8 cellular contexts compared by ENCODE assay signal in genomic region chr13:50124536-50125305, GRCh38.
DNase-seq lines count a peak whose midpoint lies in the region; ATAC-seq and TF ChIP-seq lines count a peak whose summit lies in the region.

No MANE protein-coding gene starts in this region.

- H3K27me3 Mint-ChIP-seq in endodermal cell (ENCODE audit: insufficient read depth) = peaks cover 83% of the 10 kb centered on the region

- peak overlapping the region; percentile 61 for H3K4me3 Mint-ChIP-seq in endodermal cell
- H3K4me3 Mint-ChIP-seq in stimulated activated effector memory CD8-positive, alpha-beta T cell treated with anti-CD3 and anti-CD28 coated beads, Interleukin-12 subunit alpha, Interleukin-12 subunit beta, amount 100 ng/mL, for 72 hours = peak overlapping the region; percentile 81

- H3K36me3 ChIP-seq in endodermal cell (ENCODE audit: control insufficient read depth, insufficient read depth, low read length) (no peaks in the 10 kb centered on the region), muscle layer of colon (ENCODE audit: insufficient read depth, low read length) (no peaks in the 10 kb centered on the region)

- H3K27ac ChIP-seq in endodermal cell (ENCODE audit: low read depth, low read length) (peak overlapping the region; percentile 71), muscle layer of colon (ENCODE audit: low read depth, low read length) (peak overlapping the region; percentile 99)

- H3K27me3 ChIP-seq in endodermal cell (ENCODE audit: control insufficient read depth, insufficient read depth, low read length, poor library complexity, severe bottlenecking) = peaks cover 84% of the 10 kb centered on the region
- H3K27me3 ChIP-seq in muscle layer of colon (ENCODE audit: control insufficient read depth in 1 of 2, insufficient read depth in 2 of 2, low read length in 2 of 2) = peaks cover 32 to 33% of the 10 kb centered on the region in 2 donors

- H3K4me3 ChIP-seq in endodermal cell (ENCODE audit: low read length) (peak overlapping the region; percentile 85), muscle layer of colon (ENCODE audit: low read depth in 1 of 2, low read length in 2 of 2) (peak overlapping the region; percentile 86 to 92)

- peak; percentile 84 for DNase-seq in NCI-H2227 (lab: John Stamatoyannopoulos, UW; ENCODE audit: unreplicated experiment)
- peak; percentile 94 for DNase-seq in activated CD8-positive, alpha-beta memory T cell treated with anti-CD3 and anti-CD28 coated beads, Interleukin-2, amount 50 U/mL, for 1 hour (ENCODE audit: extremely low read depth)
- DNase-seq in endodermal cell = peak; percentile 83
- DNase-seq in stimulated activated effector memory CD8-positive, alpha-beta T cell treated with anti-CD3 and anti-CD28 coated beads, Interleukin-12 subunit alpha, Interleukin-12 subunit beta, amount 100 ng/mL, for 72 hours (ENCODE audit: low spot score in 2 of 2) = peak in 1 of 2 donors; percentile 82
- no peak for DNase-seq in medulla oblongata (ENCODE audit: extremely low spot score)

- H3K4me1 Mint-ChIP-seq in endodermal cell = peaks cover 51% of the 10 kb centered on the region
- peaks cover 64% of the 10 kb centered on the region for H3K4me1 Mint-ChIP-seq in stimulated activated effector memory CD8-positive, alpha-beta T cell treated with anti-CD3 and anti-CD28 coated beads, Interleukin-12 subunit alpha, Interleukin-12 subunit beta, amount 100 ng/mL, for 72 hours

- H3K9me3 ChIP-seq in endodermal cell (ENCODE audit: control insufficient read depth, low read length) = no peaks in the 10 kb centered on the region
- H3K9me3 ChIP-seq in muscle layer of colon (ENCODE audit: low read length) = peaks cover 9% of the 10 kb centered on the region

- 0% methylated on average over 17 to 76 of the region's 78 CpGs for WGBS in endodermal cell (ENCODE audit: insufficient coverage in 1 of 2, insufficient read length in 1 of 2), 2 experiments

- ATAC-seq in GM18499 (IDR thresholded peaks at IDR 0.05; ENCODE audit: insufficient read depth, unreplicated experiment) = peak; percentile 2
- ATAC-seq in HG02678 (IDR thresholded peaks at IDR 0.05; ENCODE audit: unreplicated experiment) = peak; percentile 7
- peak; percentile 69 for ATAC-seq in stimulated activated effector memory CD8-positive, alpha-beta T cell treated with anti-CD3 and anti-CD28 coated beads, Interleukin-12 subunit alpha, Interleukin-12 subunit beta, amount 100 ng/mL, for 72 hours

- TF ChIP-seq CTCF in endodermal cell (conservative IDR thresholded peaks at IDR 0.05) = no peak

- H3K4me1 ChIP-seq in endodermal cell (ENCODE audit: control insufficient read depth, insufficient read depth, low read length) = peaks cover 24% of the 10 kb centered on the region
- H3K4me1 ChIP-seq in muscle layer of colon (ENCODE audit: insufficient read depth, low read length) = peaks cover 41% of the 10 kb centered on the region

- H3K36me3 Mint-ChIP-seq in endodermal cell (ENCODE audit: low read depth) = no peaks in the 10 kb centered on the region
- peaks cover 54% of the 10 kb centered on the region for H3K36me3 Mint-ChIP-seq in stimulated activated effector memory CD8-positive, alpha-beta T cell treated with anti-CD3 and anti-CD28 coated beads, Interleukin-12 subunit alpha, Interleukin-12 subunit beta, amount 100 ng/mL, for 72 hours

- H3K9me3 Mint-ChIP-seq in endodermal cell = no peaks in the 10 kb centered on the region
- no peaks in the 10 kb centered on the region for H3K9me3 Mint-ChIP-seq in stimulated activated effector memory CD8-positive, alpha-beta T cell treated with anti-CD3 and anti-CD28 coated beads, Interleukin-12 subunit alpha, Interleukin-12 subunit beta, amount 100 ng/mL, for 72 hours

- H3K27ac Mint-ChIP-seq in endodermal cell = no peak overlapping the region
- H3K27ac Mint-ChIP-seq in stimulated activated effector memory CD8-positive, alpha-beta T cell treated with anti-CD3 and anti-CD28 coated beads, Interleukin-12 subunit alpha, Interleukin-12 subunit beta, amount 100 ng/mL, for 72 hours = peak overlapping the region; percentile 87

- H3K9ac ChIP-seq in endodermal cell (ENCODE audit: extremely low read depth, low read length, poor library complexity, severe bottlenecking) = no peak overlapping the region
- peak overlapping the region; percentile 73 for H3K9ac ChIP-seq in muscle layer of colon (ENCODE audit: low read length)

Comparison
In these comparisons a context has a peak if more than half of its experiments do, and no peak if none do; other contexts are left out.
1. ATAC-seq: peak in every context shown above with its lines; median percentile 69 in stimulated activated effector memory CD8-positive, alpha-beta T cell treated with anti-CD3 and anti-CD28 coated beads, Interleukin-12 subunit alpha, Interleukin-12 subunit beta, amount 100 ng/mL, for 72 hours; 7 in HG02678; 2 in GM18499.